In genomic region chrX:79365591-79365990, GRCh38 we compare ENCODE assay signal across 12 cellular contexts. TPM values are rescaled to one million over a fixed set of nuclear protein-coding genes. Genes with fewer than 3 reads are reported as not detected.
DNase-seq lines count a peak whose midpoint lies in the region; ATAC-seq and TF ChIP-seq lines count a peak whose summit lies in the region.
"Had no signal": no experiment of that assay in that cellular context is flagged by ENCODE, and none has a peak within 500 bp of the region (broad histone marks: within the 10 kb centered on the region; RNA-seq: fewer than 3 reads in every experiment).

No MANE protein-coding gene starts in this region.

- peaks cover 9% of the 10 kb centered on the region for H3K36me3 Mint-ChIP-seq in CD4-positive, CD25-positive, alpha-beta regulatory T cell
- H3K36me3 Mint-ChIP-seq in GM23338 (ENCODE audit: low read depth): peaks cover 3% of the 10 kb centered on the region; the same call in 1 of the 3 replicates
- peaks cover 22% of the 10 kb centered on the region for H3K36me3 Mint-ChIP-seq in activated naive CD8-positive, alpha-beta T cell treated with anti-CD3 and anti-CD28 coated beads for 36 hours
- no peaks in the 10 kb centered on the region for H3K36me3 Mint-ChIP-seq in naive B cell
- H3K36me3 Mint-ChIP-seq in progenitor cell of endocrine pancreas (ENCODE audit: insufficient read depth): no peaks in the 10 kb centered on the region

- H3K9me3 ChIP-seq in CD4-positive, CD25-positive, alpha-beta regulatory T cell (ENCODE audit: control insufficient read depth in 2 of 2, low read length in 2 of 2): no peaks in the 10 kb centered on the region

- H3K4me3 ChIP-seq in CD4-positive, CD25-positive, alpha-beta regulatory T cell (ENCODE audit: low read depth, low read length): peak overlapping the region; percentile 94
- peak overlapping the region; percentile 64 for H3K4me3 ChIP-seq in GM23338

- peaks cover 10% of the 10 kb centered on the region for H3K36me3 ChIP-seq in CD4-positive, CD25-positive, alpha-beta regulatory T cell (ENCODE audit: control insufficient read depth, insufficient read depth, low read length)
- H3K36me3 ChIP-seq in GM23338 (ENCODE audit: insufficient read depth): no peaks in the 10 kb centered on the region
- H3K36me3 ChIP-seq: brain microvascular endothelial cell had no signal

- no peak for TF ChIP-seq CTCF in GM23338 (conservative IDR thresholded peaks at IDR 0.05; ENCODE audit: low read depth in 2 of 2)
- TF ChIP-seq CTCF in progenitor cell of endocrine pancreas (IDR thresholded peaks at IDR 0.05; ENCODE audit: unreplicated experiment): no peak

- H3K27ac ChIP-seq in CD4-positive, CD25-positive, alpha-beta regulatory T cell (ENCODE audit: insufficient read depth, low read length, poor library complexity, severe bottlenecking): peak overlapping the region; percentile 79
- H3K27ac ChIP-seq in GM23338 (ENCODE audit: low read depth): no peak overlapping the region
- H3K27ac ChIP-seq: brain microvascular endothelial cell had no signal

- H3K9me2 ChIP-seq in GM23338 (ENCODE audit: insufficient read depth): no peaks in the 10 kb centered on the region

- no peaks in the 10 kb centered on the region for H3K27me3 ChIP-seq in CD4-positive, CD25-positive, alpha-beta regulatory T cell (ENCODE audit: control insufficient read depth, insufficient read depth, low read length)
- no peaks in the 10 kb centered on the region for H3K27me3 ChIP-seq in GM23338 (ENCODE audit: insufficient read depth)
- H3K27me3 ChIP-seq: brain microvascular endothelial cell had no signal

- H3K9me3 Mint-ChIP-seq in CD4-positive, CD25-positive, alpha-beta regulatory T cell: no peaks in the 10 kb centered on the region
- H3K9me3 Mint-ChIP-seq in GM23338 (no peaks in the 10 kb centered on the region), naive B cell (peaks cover 0 to 2% (median 0%) of the 10 kb centered on the region in 7 donors), progenitor cell of endocrine pancreas (ENCODE audit: low read depth) (peaks cover 8% of the 10 kb centered on the region)
- H3K9me3 Mint-ChIP-seq in activated naive CD8-positive, alpha-beta T cell treated with anti-CD3 and anti-CD28 coated beads for 36 hours: no peaks in the 10 kb centered on the region

- no peaks in the 10 kb centered on the region for H3F3A ChIP-seq in GM23338 (replicated peaks; ENCODE audit: low read depth)

- no peak overlapping the region for H2AFZ ChIP-seq in GM23338

- no peaks in the 10 kb centered on the region for H4K20me1 ChIP-seq in GM23338 (replicated peaks; ENCODE audit: insufficient read depth)

- no peaks in the 10 kb centered on the region for H3K27me3 Mint-ChIP-seq in CD4-positive, CD25-positive, alpha-beta regulatory T cell
- H3K27me3 Mint-ChIP-seq in GM23338 (ENCODE audit: insufficient read depth, low read depth, poor library complexity): no peaks in the 10 kb centered on the region
- H3K27me3 Mint-ChIP-seq in activated naive CD8-positive, alpha-beta T cell treated with anti-CD3 and anti-CD28 coated beads for 36 hours: no peaks in the 10 kb centered on the region
- H3K27me3 Mint-ChIP-seq in naive B cell: no peaks in the 10 kb centered on the region
- peaks cover 13% of the 10 kb centered on the region for H3K27me3 Mint-ChIP-seq in progenitor cell of endocrine pancreas

- H3K27ac Mint-ChIP-seq in CD4-positive, CD25-positive, alpha-beta regulatory T cell: peak overlapping the region; percentile 96 to 99 (median 97)
- H3K27ac Mint-ChIP-seq in GM23338 (no peak overlapping the region), naive B cell (peak overlapping the region in 2 of 6 donors; percentile 23 to 49), progenitor cell of endocrine pancreas (no peak overlapping the region)
- H3K27ac Mint-ChIP-seq in activated naive CD8-positive, alpha-beta T cell treated with anti-CD3 and anti-CD28 coated beads for 36 hours: peak overlapping the region; percentile 90

- H3K79me2 ChIP-seq in GM23338 (replicated peaks; ENCODE audit: insufficient read depth): peaks cover 7% of the 10 kb centered on the region; the same call in 1 of the 2 replicates

- peaks cover 14% of the 10 kb centered on the region for H3K4me1 ChIP-seq in CD4-positive, CD25-positive, alpha-beta regulatory T cell (ENCODE audit: control insufficient read depth, insufficient read depth, low read length, poor library complexity, severe bottlenecking)
- H3K4me1 ChIP-seq in GM23338 (ENCODE audit: insufficient read depth): peaks cover 36% of the 10 kb centered on the region

- H3K4me2 ChIP-seq in GM23338: peak overlapping the region; percentile 84

- H3K4me1 Mint-ChIP-seq in CD4-positive, CD25-positive, alpha-beta regulatory T cell: peaks cover 12 to 38% (median 24%) of the 10 kb centered on the region in 4 donors
- H3K4me1 Mint-ChIP-seq in GM23338: peaks cover 44% of the 10 kb centered on the region
- peaks cover 29% of the 10 kb centered on the region for H3K4me1 Mint-ChIP-seq in activated naive CD8-positive, alpha-beta T cell treated with anti-CD3 and anti-CD28 coated beads for 36 hours
- H3K4me1 Mint-ChIP-seq in naive B cell: peaks cover 12 to 24% (median 18%) of the 10 kb centered on the region in 3 donors
- peaks cover 6% of the 10 kb centered on the region for H3K4me1 Mint-ChIP-seq in progenitor cell of endocrine pancreas (ENCODE audit: low read depth)

- DNase-seq in CD4-positive, CD25-positive, alpha-beta regulatory T cell: no peak
- DNase-seq in GM23338 (ENCODE audit: low spot score): no peak
- DNase-seq in activated naive CD8-positive, alpha-beta T cell treated with anti-CD3 and anti-CD28 coated beads for 36 hours: no peak
- DNase-seq in naive B cell: no peak
- no peak for DNase-seq in SKM-1 (lab: John Stamatoyannopoulos, UW; ENCODE audit: unreplicated experiment)
- no peak for DNase-seq in stimulated activated CD4-positive, alpha-beta T cell treated with anti-CD3 and anti-CD28 coated beads, Interleukin-15, amount 100 ng/mL, for 24 hours
- no peak for DNase-seq in progenitor cell of endocrine pancreas (ENCODE audit: low spot score, unreplicated experiment)
- DNase-seq in COLO829 (ENCODE audit: low spot score): no peak
- DNase-seq: activated CD8-positive, alpha-beta memory T cell treated with anti-CD3 and anti-CD28 coated beads for 24 hours; brain microvascular endothelial cell; NCI-H146 had no signal

- no peak for ATAC-seq in CD4-positive, CD25-positive, alpha-beta regulatory T cell (ENCODE audit: low read depth in 2 of 2)
- ATAC-seq in GM23338 (no peak), naive B cell (ENCODE audit: low read depth in 2 of 2) (no peak)

- H3K4me3 Mint-ChIP-seq in CD4-positive, CD25-positive, alpha-beta regulatory T cell: peak overlapping the region; percentile 96 to 99 (median 97)
- H3K4me3 Mint-ChIP-seq in GM23338 (peak overlapping the region; percentile 88), naive B cell (peak overlapping the region; percentile 85 to 99 (median 96)), progenitor cell of endocrine pancreas (ENCODE audit: low read depth) (no peak overlapping the region)
- H3K4me3 Mint-ChIP-seq in activated naive CD8-positive, alpha-beta T cell treated with anti-CD3 and anti-CD28 coated beads for 36 hours: peak overlapping the region; percentile 91

TF ChIP-seq in GM23338, 12 proteins besides CTCF, POLR2A, EP300 and RAD21:
- no peak for TF ChIP-seq ETS1 (IDR thresholded peaks at IDR 0.05)

RNA-seq across cellular contexts. Expression of gene ITM2A, which starts 1.5 kb away (rescaled TPM):
- 135 TPM for total RNA-seq in CD4-positive, CD25-positive, alpha-beta regulatory T cell
- 100 to 1,000 TPM; 291 to 625 (median 465) TPM for polyA plus RNA-seq in CD4-positive, CD25-positive, alpha-beta regulatory T cell
- 48.4 and 57.9 TPM in 2 replicates for total RNA-seq in GM23338 (2014; rRNA removed; shearing (Covaris generic))
- polyA plus RNA-seq in GM23338 (2016; fragmentation: Nextera tagmentation; extraction: Ambion mirVana) (52.8 and 57.0 TPM in 2 replicates), naive B cell (ENCODE audit: low read depth in 6 of 6) (100 to 1,000 TPM in 1 of 6 donors, 10 to 100 TPM in 5; 49.9 to 145 (median 76.4) TPM)
- 10 to 100 TPM; 53.4 to 60.5 TPM for total RNA-seq in activated naive CD8-positive, alpha-beta T cell treated with anti-CD3 and anti-CD28 coated beads for 36 hours
- 1.5 and 3.8 TPM in 2 replicates for total RNA-seq in progenitor cell of endocrine pancreas
- total RNA-seq: myocyte had no signal

Comparison
In these comparisons a context has a peak if more than half of its experiments do, and no peak if none do; other contexts are left out.
1. H3K27ac Mint-ChIP-seq: peak in CD4-positive, CD25-positive, alpha-beta regulatory T cell (3 of 3) and activated naive CD8-positive, alpha-beta T cell treated with anti-CD3 and anti-CD28 coated beads for 36 hours (single experiment); none in GM23338 (single experiment) and progenitor cell of endocrine pancreas (single experiment).
2. RNA of gene ITM2A, which starts 1.5 kb away (total RNA-seq): 135 TPM in CD4-positive, CD25-positive, alpha-beta regulatory T cell (single experiment), 53.4 to 60.5 TPM in activated naive CD8-positive, alpha-beta T cell treated with anti-CD3 and anti-CD28 coated beads for 36 hours and 48.4 to 57.9 TPM in GM23338; 1.5 to 3.8 TPM in progenitor cell of endocrine pancreas; every median in the first group is over 10 times any median in the second.